Comparison of ENCODE assay signal across 1 cellular context in the genomic region with DNA sequence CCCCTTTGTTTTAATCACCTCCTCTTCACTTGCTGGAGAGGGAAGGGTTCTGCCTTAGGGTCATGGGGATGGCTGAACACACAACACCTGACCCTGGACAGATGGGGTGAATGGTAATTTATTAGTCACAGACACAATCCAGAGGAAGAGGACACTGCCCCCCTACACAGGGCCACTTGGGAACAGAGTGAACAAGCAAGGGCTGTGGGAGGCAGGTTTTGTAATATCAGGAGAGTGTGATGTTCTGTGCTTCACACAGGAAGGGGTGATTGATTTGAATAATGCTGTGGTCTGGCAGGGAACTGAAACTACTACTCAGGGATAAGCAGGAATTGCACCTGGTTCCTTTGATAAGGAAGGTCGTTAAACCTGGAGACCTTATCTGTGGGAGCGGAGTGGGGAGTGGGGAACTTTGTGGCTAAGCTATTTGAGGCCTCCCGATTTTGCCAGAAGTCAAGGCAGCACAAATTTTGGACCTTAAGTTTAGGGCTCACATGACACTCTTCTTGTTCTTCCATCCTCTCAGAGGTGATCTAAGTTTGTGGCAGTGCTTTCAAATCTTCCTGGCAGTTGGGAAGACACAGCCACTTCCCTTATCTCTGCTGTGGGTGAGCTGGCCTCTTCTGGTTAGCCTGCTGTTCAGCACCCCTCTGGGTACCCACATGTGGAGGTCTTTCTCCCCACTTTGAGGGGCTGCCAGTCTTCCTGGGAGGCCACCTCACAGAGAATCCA.
TF ChIP-seq lines count a peak whose summit lies in the region.

No MANE protein-coding gene starts in this region.

TF ChIP-seq in K562, 482 proteins besides CTCF, POLR2A, EP300 and RAD21 (continued from another document and continues in another):
- TF ChIP-seq, protein P1, sequence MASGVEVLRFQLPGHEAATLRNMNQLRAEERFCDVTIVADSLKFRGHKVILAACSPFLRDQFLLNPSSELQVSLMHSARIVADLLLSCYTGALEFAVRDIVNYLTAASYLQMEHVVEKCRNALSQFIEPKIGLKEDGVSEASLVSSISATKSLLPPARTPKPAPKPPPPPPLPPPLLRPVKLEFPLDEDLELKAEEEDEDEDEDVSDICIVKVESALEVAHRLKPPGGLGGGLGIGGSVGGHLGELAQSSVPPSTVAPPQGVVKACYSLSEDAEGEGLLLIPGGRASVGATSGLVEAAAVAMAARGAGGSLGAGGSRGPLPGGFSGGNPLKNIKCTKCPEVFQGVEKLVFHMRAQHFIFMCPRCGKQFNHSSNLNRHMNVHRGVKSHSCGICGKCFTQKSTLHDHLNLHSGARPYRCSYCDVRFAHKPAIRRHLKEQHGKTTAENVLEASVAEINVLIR (CRISPR knock-in tag; IDR thresholded peaks at IDR 0.05), result peak; percentile 58
- TF ChIP-seq, protein P2, sequence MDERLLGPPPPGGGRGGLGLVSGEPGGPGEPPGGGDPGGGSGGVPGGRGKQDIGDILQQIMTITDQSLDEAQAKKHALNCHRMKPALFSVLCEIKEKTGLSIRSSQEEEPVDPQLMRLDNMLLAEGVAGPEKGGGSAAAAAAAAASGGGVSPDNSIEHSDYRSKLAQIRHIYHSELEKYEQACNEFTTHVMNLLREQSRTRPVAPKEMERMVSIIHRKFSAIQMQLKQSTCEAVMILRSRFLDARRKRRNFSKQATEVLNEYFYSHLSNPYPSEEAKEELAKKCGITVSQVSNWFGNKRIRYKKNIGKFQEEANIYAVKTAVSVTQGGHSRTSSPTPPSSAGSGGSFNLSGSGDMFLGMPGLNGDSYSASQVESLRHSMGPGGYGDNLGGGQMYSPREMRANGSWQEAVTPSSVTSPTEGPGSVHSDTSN (CRISPR knock-in tag; IDR thresholded peaks at IDR 0.05; ENCODE audit: low read depth), result no peak
- TF ChIP-seq, protein P2 (tag; conservative IDR thresholded peaks at IDR 0.05; ENCODE audit: low read depth), result peak; percentile 93
- TF ChIP-seq, protein P3, sequence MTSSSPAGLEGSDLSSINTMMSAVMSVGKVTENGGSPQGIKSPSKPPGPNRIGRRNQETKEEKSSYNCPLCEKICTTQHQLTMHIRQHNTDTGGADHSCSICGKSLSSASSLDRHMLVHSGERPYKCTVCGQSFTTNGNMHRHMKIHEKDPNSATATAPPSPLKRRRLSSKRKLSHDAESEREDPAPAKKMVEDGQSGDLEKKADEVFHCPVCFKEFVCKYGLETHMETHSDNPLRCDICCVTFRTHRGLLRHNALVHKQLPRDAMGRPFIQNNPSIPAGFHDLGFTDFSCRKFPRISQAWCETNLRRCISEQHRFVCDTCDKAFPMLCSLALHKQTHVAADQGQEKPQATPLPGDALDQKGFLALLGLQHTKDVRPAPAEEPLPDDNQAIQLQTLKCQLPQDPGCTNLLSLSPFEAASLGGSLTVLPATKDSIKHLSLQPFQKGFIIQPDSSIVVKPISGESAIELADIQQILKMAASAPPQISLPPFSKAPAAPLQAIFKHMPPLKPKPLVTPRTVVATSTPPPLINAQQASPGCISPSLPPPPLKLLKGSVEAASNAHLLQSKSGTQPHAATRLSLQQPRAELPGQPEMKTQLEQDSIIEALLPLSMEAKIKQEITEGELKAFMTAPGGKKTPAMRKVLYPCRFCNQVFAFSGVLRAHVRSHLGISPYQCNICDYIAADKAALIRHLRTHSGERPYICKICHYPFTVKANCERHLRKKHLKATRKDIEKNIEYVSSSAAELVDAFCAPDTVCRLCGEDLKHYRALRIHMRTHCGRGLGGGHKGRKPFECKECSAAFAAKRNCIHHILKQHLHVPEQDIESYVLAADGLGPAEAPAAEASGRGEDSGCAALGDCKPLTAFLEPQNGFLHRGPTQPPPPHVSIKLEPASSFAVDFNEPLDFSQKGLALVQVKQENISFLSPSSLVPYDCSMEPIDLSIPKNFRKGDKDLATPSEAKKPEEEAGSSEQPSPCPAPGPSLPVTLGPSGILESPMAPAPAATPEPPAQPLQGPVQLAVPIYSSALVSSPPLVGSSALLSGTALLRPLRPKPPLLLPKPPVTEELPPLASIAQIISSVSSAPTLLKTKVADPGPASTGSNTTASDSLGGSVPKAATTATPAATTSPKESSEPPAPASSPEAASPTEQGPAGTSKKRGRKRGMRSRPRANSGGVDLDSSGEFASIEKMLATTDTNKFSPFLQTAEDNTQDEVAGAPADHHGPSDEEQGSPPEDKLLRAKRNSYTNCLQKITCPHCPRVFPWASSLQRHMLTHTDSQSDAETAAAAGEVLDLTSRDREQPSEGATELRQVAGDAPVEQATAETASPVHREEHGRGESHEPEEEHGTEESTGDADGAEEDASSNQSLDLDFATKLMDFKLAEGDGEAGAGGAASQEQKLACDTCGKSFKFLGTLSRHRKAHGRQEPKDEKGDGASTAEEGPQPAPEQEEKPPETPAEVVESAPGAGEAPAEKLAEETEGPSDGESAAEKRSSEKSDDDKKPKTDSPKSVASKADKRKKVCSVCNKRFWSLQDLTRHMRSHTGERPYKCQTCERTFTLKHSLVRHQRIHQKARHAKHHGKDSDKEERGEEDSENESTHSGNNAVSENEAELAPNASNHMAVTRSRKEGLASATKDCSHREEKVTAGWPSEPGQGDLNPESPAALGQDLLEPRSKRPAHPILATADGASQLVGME (CRISPR knock-in tag; IDR thresholded peaks at IDR 0.05), result no peak
- TF ChIP-seq, protein P4, sequence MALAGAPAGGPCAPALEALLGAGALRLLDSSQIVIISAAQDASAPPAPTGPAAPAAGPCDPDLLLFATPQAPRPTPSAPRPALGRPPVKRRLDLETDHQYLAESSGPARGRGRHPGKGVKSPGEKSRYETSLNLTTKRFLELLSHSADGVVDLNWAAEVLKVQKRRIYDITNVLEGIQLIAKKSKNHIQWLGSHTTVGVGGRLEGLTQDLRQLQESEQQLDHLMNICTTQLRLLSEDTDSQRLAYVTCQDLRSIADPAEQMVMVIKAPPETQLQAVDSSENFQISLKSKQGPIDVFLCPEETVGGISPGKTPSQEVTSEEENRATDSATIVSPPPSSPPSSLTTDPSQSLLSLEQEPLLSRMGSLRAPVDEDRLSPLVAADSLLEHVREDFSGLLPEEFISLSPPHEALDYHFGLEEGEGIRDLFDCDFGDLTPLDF (CRISPR knock-in tag; IDR thresholded peaks at IDR 0.05), result no peak
- TF ChIP-seq TRIM24 (IDR thresholded peaks at IDR 0.05) (peak; percentile 96 to 97), SP1 (CRISPR knock-in tag; IDR thresholded peaks at IDR 0.05) (peak; percentile 87), ILK (tag; IDR thresholded peaks at IDR 0.05; ENCODE audit: borderline replicate concordance, low read depth) (no peak), BRCA1 (IDR thresholded peaks at IDR 0.05) (no peak), BRCA1 (CRISPR knock-in tag; IDR thresholded peaks at IDR 0.05) (no peak), MIER1 (IDR thresholded peaks at IDR 0.05; ENCODE audit: low read depth) (no peak), MED1 (CRISPR knock-in tag; IDR thresholded peaks at IDR 0.05; ENCODE audit: borderline replicate concordance) (no peak), ZKSCAN1 (IDR thresholded peaks at IDR 0.05; ENCODE audit: low read depth, low read length) (peak; percentile 58; the same call in 1 of the 2 replicates), RBM22 (IDR thresholded peaks at IDR 0.05; ENCODE audit: low read depth, low read length, poor library complexity, severe bottlenecking) (no peak), ERF (CRISPR knock-in tag; IDR thresholded peaks at IDR 0.05) (no peak; the same call in 1 of the 2 replicates), ZNF77 (CRISPR knock-in tag; IDR thresholded peaks at IDR 0.05) (no peak), POU5F1 (IDR thresholded peaks at IDR 0.05; ENCODE audit: borderline replicate concordance, low read depth, low read length, partially characterized antibody) (no peak), OTX1 (CRISPR knock-in tag; IDR thresholded peaks at IDR 0.05) (peak; percentile 98), RUNX1 (IDR thresholded peaks at IDR 0.05; ENCODE audit: low read depth) (peak; percentile 99), PHB2 (IDR thresholded peaks at IDR 0.05; ENCODE audit: low read depth) (peak; percentile 97), GABPB1 (CRISPR knock-in tag; IDR thresholded peaks at IDR 0.05) (0 out of 2 replicates have a peak, but pooled peaks have one; percentile 38), PML (IDR thresholded peaks at IDR 0.05; ENCODE audit: low read length) (peak; percentile 99), SREBF1 (IDR thresholded peaks at IDR 0.05; ENCODE audit: borderline replicate concordance, low read depth, low read length) (no peak; the same call in 1 of the 2 replicates), CSDE1 (IDR thresholded peaks at IDR 0.05) (no peak), CHD2 (IDR thresholded peaks at IDR 0.05; ENCODE audit: low read depth, low read length) (peak; percentile 26; the same call in 1 of the 2 replicates), ZFPM2 (CRISPR knock-in tag; IDR thresholded peaks at IDR 0.05) (no peak), CXXC5 (CRISPR knock-in tag; IDR thresholded peaks at IDR 0.05) (peak; percentile 93), SAFB (IDR thresholded peaks at IDR 0.05; ENCODE audit: borderline replicate concordance, low read depth, low read length) (no peak), MECOM (CRISPR knock-in tag; IDR thresholded peaks at IDR 0.05) (peak; percentile 98), XRCC3 (IDR thresholded peaks at IDR 0.05) (no peak), NFE2 (IDR thresholded peaks at IDR 0.05; ENCODE audit: low read depth) (peak; percentile 66), MCM2 (IDR thresholded peaks at IDR 0.05; ENCODE audit: low read depth) (no peak), NUFIP1 (IDR thresholded peaks at IDR 0.05; ENCODE audit: partially characterized antibody) (no peak), IFI16 (CRISPR knock-in tag; IDR thresholded peaks at IDR 0.05) (no peak), MCM3 (IDR thresholded peaks at IDR 0.05) (no peak), EP400 (IDR thresholded peaks at IDR 0.05) (peak; percentile 71), PCBP1 (IDR thresholded peaks at IDR 0.05; ENCODE audit: low read depth, low read length, poor library complexity, severe bottlenecking) (no peak), FIP1L1 (IDR thresholded peaks at IDR 0.05; ENCODE audit: low read depth, low read length, poor library complexity, severe bottlenecking) (no peak), SMAD3 (CRISPR knock-in tag; conservative IDR thresholded peaks at IDR 0.05) (peak; percentile 94)
- TF ChIP-seq, protein P5, sequence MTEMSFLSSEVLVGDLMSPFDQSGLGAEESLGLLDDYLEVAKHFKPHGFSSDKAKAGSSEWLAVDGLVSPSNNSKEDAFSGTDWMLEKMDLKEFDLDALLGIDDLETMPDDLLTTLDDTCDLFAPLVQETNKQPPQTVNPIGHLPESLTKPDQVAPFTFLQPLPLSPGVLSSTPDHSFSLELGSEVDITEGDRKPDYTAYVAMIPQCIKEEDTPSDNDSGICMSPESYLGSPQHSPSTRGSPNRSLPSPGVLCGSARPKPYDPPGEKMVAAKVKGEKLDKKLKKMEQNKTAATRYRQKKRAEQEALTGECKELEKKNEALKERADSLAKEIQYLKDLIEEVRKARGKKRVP (CRISPR knock-in tag; IDR thresholded peaks at IDR 0.05), result peak; percentile 73; the same call in 1 of the 2 replicates
- TF ChIP-seq, protein P6, sequence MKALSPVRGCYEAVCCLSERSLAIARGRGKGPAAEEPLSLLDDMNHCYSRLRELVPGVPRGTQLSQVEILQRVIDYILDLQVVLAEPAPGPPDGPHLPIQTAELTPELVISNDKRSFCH (CRISPR knock-in tag; IDR thresholded peaks at IDR 0.05), result no peak
- TF ChIP-seq, protein P6 (tag; IDR thresholded peaks at IDR 0.05), result peak; percentile 96
